In genomic region chr1:18058522-18058921, GRCh38 we compare ENCODE assay signal across 23 cellular contexts. TPM values are rescaled to one million over a fixed set of nuclear protein-coding genes. Genes with fewer than 3 reads are reported as not detected.
DNase-seq lines count a peak whose midpoint lies in the region; ATAC-seq and TF ChIP-seq lines count a peak whose summit lies in the region.
"Had no signal": no experiment of that assay in that cellular context is flagged by ENCODE, and none has a peak within 500 bp of the region (broad histone marks: within the 10 kb centered on the region; RNA-seq: fewer than 3 reads in every experiment).

No MANE protein-coding gene starts in this region.

- H3K4me3 ChIP-seq in neuronal stem cell (ENCODE audit: low read length in 2 of 2): no peak overlapping the region
- no peak overlapping the region for H3K4me3 ChIP-seq in mucosa of descending colon
- H3K4me3 ChIP-seq: HAP-1 had no signal

- H2BK120ac ChIP-seq in neuronal stem cell (ENCODE audit: low read depth, low read length): no peak overlapping the region

- no peak overlapping the region for H3K4ac ChIP-seq in neuronal stem cell (ENCODE audit: low read length)

- H4K8ac ChIP-seq in neuronal stem cell (ENCODE audit: low read depth, low read length): no peak overlapping the region

- TF ChIP-seq CTCF in VCaP (conservative IDR thresholded peaks at IDR 0.05) (no peak), mucosa of descending colon (IDR thresholded peaks at IDR 0.05) (no peak)

- peak overlapping the region; percentile 30 for H2BK12ac ChIP-seq in neuronal stem cell (ENCODE audit: low read length)

- no peak overlapping the region for H2AK5ac ChIP-seq in neuronal stem cell (ENCODE audit: low read depth, low read length)

- H3K36me3 ChIP-seq in neuronal stem cell (replicated peaks in 1 of 2; ENCODE audit: control insufficient read depth in 2 of 2, insufficient read depth in 2 of 2, low read length in 2 of 2) (no peaks in the 10 kb centered on the region), mucosa of descending colon (ENCODE audit: low read depth) (no peaks in the 10 kb centered on the region)
- H3K36me3 ChIP-seq: HAP-1 had no signal

- H2BK5ac ChIP-seq in neuronal stem cell (ENCODE audit: low read length): no peak overlapping the region

- no peak overlapping the region for H3K9ac ChIP-seq in neuronal stem cell (ENCODE audit: low read depth, low read length, poor library complexity)
- H3K9ac ChIP-seq: SK-N-SH had no signal

- no peak overlapping the region for H3K18ac ChIP-seq in neuronal stem cell (ENCODE audit: low read length)

- H3K23ac ChIP-seq in neuronal stem cell (ENCODE audit: low read depth, low read length, poor library complexity): no peak overlapping the region

- no peak overlapping the region for H2AFZ ChIP-seq in neuronal stem cell (ENCODE audit: low read length)

- H3K27ac ChIP-seq in VCaP (peak overlapping the region; percentile 71), neuronal stem cell (replicated peaks; ENCODE audit: low read length) (no peak overlapping the region)
- H3K27ac ChIP-seq: HL-60 had no signal

- no peaks in the 10 kb centered on the region for H3K79me1 ChIP-seq in neuronal stem cell (ENCODE audit: low read depth, low read length)

- H3K4me2 ChIP-seq in neuronal stem cell (ENCODE audit: insufficient read depth, low read length, poor library complexity, severe bottlenecking): no peak overlapping the region
- H3K4me2 ChIP-seq: SK-N-SH had no signal

- H2BK15ac ChIP-seq in neuronal stem cell (ENCODE audit: low read length): no peak overlapping the region

- intact Hi-C loops in mucosa of descending colon (cut with DNase I, micrococcal nuclease): no loop called here

- H3K9me3 ChIP-seq in neuronal stem cell (replicated peaks in 1 of 2; ENCODE audit: control insufficient read depth in 2 of 2, insufficient read depth in 1 of 2, low read depth in 1 of 2, low read length in 2 of 2) (no peaks in the 10 kb centered on the region), mucosa of descending colon (no peaks in the 10 kb centered on the region)
- H3K9me3 ChIP-seq: HAP-1, SK-N-SH had no signal

- H3K4me1 ChIP-seq in neuronal stem cell (ENCODE audit: control insufficient read depth in 2 of 2, insufficient read depth in 1 of 2, low read depth in 1 of 2, low read length in 2 of 2): peaks cover 0 to 18% of the 10 kb centered on the region in 2 donors
- no peaks in the 10 kb centered on the region for H3K4me1 ChIP-seq in mucosa of descending colon (ENCODE audit: low read depth)
- H3K4me1 ChIP-seq: HAP-1 had no signal

- ATAC-seq in mucosa of descending colon: no peak

- peaks cover 0 to 2% (median 0%) of the 10 kb centered on the region in 3 experiments for H3K27me3 ChIP-seq in neuronal stem cell (ENCODE audit: control insufficient read depth in 3 of 3, insufficient read depth in 3 of 3, low read depth in 1 of 3, low read length in 3 of 3)

- DNase-seq in NCI-H2227 (lab: John Stamatoyannopoulos, UW; ENCODE audit: unreplicated experiment) (peak; percentile 37), NCI-H2227 treated with DMSO at 0.1 percent for 48 hours (lab: John Stamatoyannopoulos, UW) (no peak), ecto neural progenitor cell (ENCODE audit: low spot score) (peak; percentile 59), neuronal stem cell (ENCODE audit: low spot score) (peak; percentile 31), HK-2 (ENCODE audit: unreplicated experiment) (no peak), mucosa of descending colon (no peak)
- no peak for DNase-seq in activated CD4-positive, alpha-beta T cell treated with anti-CD3 and anti-CD28 coated beads for 1 hour
- DNase-seq: CD4-positive, CD25-positive, alpha-beta regulatory T cell; DMS153; DND-41; HFFc6; NCI-H1105; NCI-H1436 treated with DMSO at 0.1 percent for 48 hours; NCI-H187 treated with DMSO at 0.1 percent for 48 hours; SK-N-SH; SW 1271 had no signal

- WGBS in neuronal stem cell (ENCODE audit: extremely low coverage in 2 of 2, insufficient read length in 2 of 2, insufficient replicate concordance in 1 of 2), 2 donors: no CpG with 5 or more reads among the region's 10 CpGs

- no peak overlapping the region for H4K91ac ChIP-seq in neuronal stem cell (ENCODE audit: low read depth, low read length, poor library complexity)

- no peak overlapping the region for H3K14ac ChIP-seq in neuronal stem cell (ENCODE audit: low read length)

RNA-seq across cellular contexts. Expression of gene IGSF21, which starts 49.1 kb away (rescaled TPM):
- polyA plus RNA-seq in neuronal stem cell (2013, experiment 1 of 2): 5.2 TPM
- 5.5 TPM for polyA plus RNA-seq in neuronal stem cell (2013, experiment 2 of 2)
- total RNA-seq in mucosa of descending colon: 1 to 10 TPM in 1 of 3 donors, under 1 TPM in 2; 0.70 to 1.4 (median 0.96) TPM
- total RNA-seq: A172; CD4-positive, CD25-positive, alpha-beta regulatory T cell; HFFc6; NCI-H460 had no signal
- polyA plus RNA-seq: BJ; CD4-positive, CD25-positive, alpha-beta regulatory T cell; IgD-negative memory B cell; SK-N-SH had no signal

Comparison
In these comparisons a context has a peak if more than half of its experiments do, and no peak if none do; other contexts are left out.
1. DNase-seq: peak in NCI-H2227 (single experiment), ecto neural progenitor cell (single experiment) and neuronal stem cell (single experiment); none in NCI-H2227 treated with DMSO at 0.1 percent for 48 hours (single experiment), HK-2 (single experiment), activated CD4-positive, alpha-beta T cell treated with anti-CD3 and anti-CD28 coated beads for 1 hour (single experiment) and mucosa of descending colon (0 of 3).